ENCODE assay signal across 2 cellular contexts in the genomic region with DNA sequence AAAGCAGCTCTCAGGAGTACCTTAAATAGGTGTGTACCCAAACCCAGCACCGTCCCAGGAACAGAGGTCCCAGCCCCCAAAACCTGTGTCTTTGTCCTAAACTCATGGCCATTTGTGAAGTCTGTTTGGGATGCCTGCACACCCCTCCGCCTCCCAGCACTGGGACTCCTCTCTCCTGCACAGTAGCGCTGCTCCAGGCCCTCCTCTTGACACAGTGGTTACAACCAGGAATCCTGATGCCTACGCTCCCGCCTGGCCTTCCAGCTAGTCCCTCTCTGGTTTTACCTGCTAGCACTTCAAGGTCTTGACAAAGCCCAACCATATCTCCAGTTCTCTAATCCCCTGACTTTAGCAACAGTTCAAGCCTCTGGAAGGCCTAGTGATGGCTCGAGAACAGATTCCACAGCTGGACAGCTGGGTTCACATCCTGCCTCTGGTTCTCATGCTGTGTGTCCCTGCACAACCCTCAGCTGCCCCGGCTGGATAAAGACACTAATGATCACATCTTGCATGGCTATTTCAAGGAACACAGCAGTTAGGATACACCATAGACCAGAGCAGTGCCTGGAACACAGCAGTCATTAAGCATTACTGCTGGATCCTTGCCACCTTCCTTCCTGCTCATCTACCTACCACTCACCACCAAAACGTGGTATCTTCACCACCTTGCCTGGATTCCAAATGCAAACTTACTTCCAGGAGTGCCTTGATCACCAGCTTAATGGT.
TF ChIP-seq lines count a peak whose summit lies in the region.

No MANE protein-coding gene starts in this region.

TF ChIP-seq in HEK293, 187 proteins besides CTCF, POLR2A, EP300 and RAD21:
- TF ChIP-seq, protein P1, sequence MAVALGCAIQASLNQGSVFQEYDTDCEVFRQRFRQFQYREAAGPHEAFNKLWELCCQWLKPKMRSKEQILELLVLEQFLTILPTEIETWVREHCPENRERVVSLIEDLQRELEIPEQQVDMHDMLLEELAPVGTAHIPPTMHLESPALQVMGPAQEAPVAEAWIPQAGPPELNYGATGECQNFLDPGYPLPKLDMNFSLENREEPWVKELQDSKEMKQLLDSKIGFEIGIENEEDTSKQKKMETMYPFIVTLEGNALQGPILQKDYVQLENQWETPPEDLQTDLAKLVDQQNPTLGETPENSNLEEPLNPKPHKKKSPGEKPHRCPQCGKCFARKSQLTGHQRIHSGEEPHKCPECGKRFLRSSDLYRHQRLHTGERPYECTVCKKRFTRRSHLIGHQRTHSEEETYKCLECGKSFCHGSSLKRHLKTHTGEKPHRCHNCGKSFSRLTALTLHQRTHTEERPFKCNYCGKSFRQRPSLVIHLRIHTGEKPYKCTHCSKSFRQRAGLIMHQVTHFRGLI (tag by site-specific recombination; IDR thresholded peaks at IDR 0.05), result peak; percentile 58; the same call in 1 of the 2 replicates
- no peak for TF ChIP-seq KLF8 (tag by site-specific recombination; IDR thresholded peaks at IDR 0.05)

TF ChIP-seq in GM12878, 131 proteins besides CTCF, POLR2A, EP300 and RAD21:
- TF ChIP-seq POLR2AphosphoS5 (IDR thresholded peaks at IDR 0.05; ENCODE audit: low read length), result peak; percentile 60; the same call in 1 of the 2 replicates
- TF ChIP-seq, protein P2, sequence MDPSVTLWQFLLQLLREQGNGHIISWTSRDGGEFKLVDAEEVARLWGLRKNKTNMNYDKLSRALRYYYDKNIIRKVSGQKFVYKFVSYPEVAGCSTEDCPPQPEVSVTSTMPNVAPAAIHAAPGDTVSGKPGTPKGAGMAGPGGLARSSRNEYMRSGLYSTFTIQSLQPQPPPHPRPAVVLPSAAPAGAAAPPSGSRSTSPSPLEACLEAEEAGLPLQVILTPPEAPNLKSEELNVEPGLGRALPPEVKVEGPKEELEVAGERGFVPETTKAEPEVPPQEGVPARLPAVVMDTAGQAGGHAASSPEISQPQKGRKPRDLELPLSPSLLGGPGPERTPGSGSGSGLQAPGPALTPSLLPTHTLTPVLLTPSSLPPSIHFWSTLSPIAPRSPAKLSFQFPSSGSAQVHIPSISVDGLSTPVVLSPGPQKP (IDR thresholded peaks at IDR 0.05; ENCODE audit: low read depth, low read length), result no peak
- no peak for TF ChIP-seq POU2F2 (IDR thresholded peaks at IDR 0.05; ENCODE audit: borderline replicate concordance, low read depth, low read length)
